ENCODE assay signal across 8 cellular contexts in the genomic region with DNA sequence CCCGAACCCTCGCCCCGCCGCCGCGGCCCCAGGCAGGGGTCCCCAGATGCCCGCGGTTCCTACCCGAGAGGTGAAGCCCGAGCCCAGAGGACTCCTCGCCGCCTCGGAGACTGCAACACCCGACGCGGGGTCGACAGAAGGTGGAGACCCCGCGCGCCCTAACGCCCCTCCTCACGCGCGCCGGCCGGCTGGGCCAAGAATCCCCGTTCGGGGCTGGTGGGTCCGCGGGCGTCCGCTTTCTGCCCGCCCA. TPM values are rescaled to one million over a fixed set of nuclear protein-coding genes. Genes with fewer than 3 reads are reported as not detected.
DNase-seq lines count a peak whose midpoint lies in the region; ATAC-seq lines count a peak whose summit lies in the region.

No MANE protein-coding gene starts in this region.

- no peaks in the 10 kb centered on the region for H3K27me3 ChIP-seq in CD4-positive, CD25-positive, alpha-beta regulatory T cell (ENCODE audit: control insufficient read depth, insufficient read depth, low read length)

- H3K9me3 Mint-ChIP-seq in CD4-positive, CD25-positive, alpha-beta regulatory T cell: no peaks in the 10 kb centered on the region
- no peaks in the 10 kb centered on the region for H3K9me3 Mint-ChIP-seq in activated T-helper 2 cell treated with anti-CD3 and anti-CD28 coated beads, Interferon-gamma antibody, Interleukin-2, Interleukin-4, amounts not matched to agents 10 μg/mL and 5 μg/mL and 100 μg/mL, durations not matched to agents 14 hours and 24 hours and 36 hours
- H3K9me3 Mint-ChIP-seq in stimulated activated naive B cell treated with anti-CD40 and anti-IgM and Interleukin-4, amounts not matched to agents 10 μg/mL and 1 μg/mL and 100 μg/mL, for 72 hours: no peaks in the 10 kb centered on the region

- peak overlapping the region; percentile 98 for H3K4me3 ChIP-seq in CD4-positive, CD25-positive, alpha-beta regulatory T cell (ENCODE audit: low read depth, low read length)
- peak overlapping the region; percentile 89 for H3K4me3 ChIP-seq in iPS-11a (ENCODE audit: low read depth, low read length)

- peak in 1 of 2 donors; percentile 1 for ATAC-seq in CD4-positive, CD25-positive, alpha-beta regulatory T cell (ENCODE audit: low read depth in 2 of 2)
- ATAC-seq in HG02759 (IDR thresholded peaks at IDR 0.05; ENCODE audit: unreplicated experiment): peak; percentile 29
- ATAC-seq in stimulated activated naive B cell treated with anti-CD40 and anti-IgM and Interleukin-4, amounts not matched to agents 10 μg/mL and 1 μg/mL and 100 μg/mL, for 72 hours (replicated peaks): no peak

- H3K4me3 Mint-ChIP-seq in CD4-positive, CD25-positive, alpha-beta regulatory T cell: peak overlapping the region; percentile 94 to 98 (median 95)
- peak overlapping the region; percentile 88 for H3K4me3 Mint-ChIP-seq in activated T-helper 2 cell treated with anti-CD3 and anti-CD28 coated beads, Interferon-gamma antibody, Interleukin-2, Interleukin-4, amounts not matched to agents 10 μg/mL and 5 μg/mL and 100 μg/mL, durations not matched to agents 14 hours and 24 hours and 36 hours (ENCODE audit: low read depth)
- H3K4me3 Mint-ChIP-seq in stimulated activated naive B cell treated with anti-CD40 and anti-IgM and Interleukin-4, amounts not matched to agents 10 μg/mL and 1 μg/mL and 100 μg/mL, for 72 hours: peak overlapping the region; percentile 87 to 91

- H3K27ac ChIP-seq in CD4-positive, CD25-positive, alpha-beta regulatory T cell (ENCODE audit: insufficient read depth, low read length, poor library complexity, severe bottlenecking): peak overlapping the region; percentile 97

- no peaks in the 10 kb centered on the region for H3K9me3 ChIP-seq in CD4-positive, CD25-positive, alpha-beta regulatory T cell (ENCODE audit: control insufficient read depth in 2 of 2, low read length in 2 of 2)

- peaks cover 16 to 47% (median 28%) of the 10 kb centered on the region in 4 donors for H3K4me1 Mint-ChIP-seq in CD4-positive, CD25-positive, alpha-beta regulatory T cell
- H3K4me1 Mint-ChIP-seq in activated T-helper 2 cell treated with anti-CD3 and anti-CD28 coated beads, Interferon-gamma antibody, Interleukin-2, Interleukin-4, amounts not matched to agents 10 μg/mL and 5 μg/mL and 100 μg/mL, durations not matched to agents 14 hours and 24 hours and 36 hours (ENCODE audit: low read depth): peaks cover 28% of the 10 kb centered on the region
- peaks cover 18 to 35% of the 10 kb centered on the region in 2 donors for H3K4me1 Mint-ChIP-seq in stimulated activated naive B cell treated with anti-CD40 and anti-IgM and Interleukin-4, amounts not matched to agents 10 μg/mL and 1 μg/mL and 100 μg/mL, for 72 hours

- peaks cover 18% of the 10 kb centered on the region for H3K36me3 ChIP-seq in CD4-positive, CD25-positive, alpha-beta regulatory T cell (ENCODE audit: control insufficient read depth, insufficient read depth, low read length)

- H3K27ac Mint-ChIP-seq in CD4-positive, CD25-positive, alpha-beta regulatory T cell: peak overlapping the region in 2 of 3 donors; percentile 81 to 97
- peak overlapping the region; percentile 61 for H3K27ac Mint-ChIP-seq in activated T-helper 2 cell treated with anti-CD3 and anti-CD28 coated beads, Interferon-gamma antibody, Interleukin-2, Interleukin-4, amounts not matched to agents 10 μg/mL and 5 μg/mL and 100 μg/mL, durations not matched to agents 14 hours and 24 hours and 36 hours
- peak overlapping the region; percentile 97 for H3K27ac Mint-ChIP-seq in stimulated activated naive B cell treated with anti-CD40 and anti-IgM and Interleukin-4, amounts not matched to agents 10 μg/mL and 1 μg/mL and 100 μg/mL, for 72 hours

- H3K4me1 ChIP-seq in CD4-positive, CD25-positive, alpha-beta regulatory T cell (ENCODE audit: control insufficient read depth, insufficient read depth, low read length, poor library complexity, severe bottlenecking): peaks cover 47% of the 10 kb centered on the region

- peaks cover 16% of the 10 kb centered on the region for H3K27me3 Mint-ChIP-seq in CD4-positive, CD25-positive, alpha-beta regulatory T cell
- no peaks in the 10 kb centered on the region for H3K27me3 Mint-ChIP-seq in activated T-helper 2 cell treated with anti-CD3 and anti-CD28 coated beads, Interferon-gamma antibody, Interleukin-2, Interleukin-4, amounts not matched to agents 10 μg/mL and 5 μg/mL and 100 μg/mL, durations not matched to agents 14 hours and 24 hours and 36 hours (ENCODE audit: low read depth)
- H3K27me3 Mint-ChIP-seq in stimulated activated naive B cell treated with anti-CD40 and anti-IgM and Interleukin-4, amounts not matched to agents 10 μg/mL and 1 μg/mL and 100 μg/mL, for 72 hours: no peaks in the 10 kb centered on the region

- intact Hi-C loops in activated T-helper 2 cell treated with anti-CD3 and anti-CD28 coated beads, Interferon-gamma antibody, Interleukin-2, Interleukin-4, amounts not matched to agents 10 μg/mL and 5 μg/mL and 100 μg/mL, durations not matched to agents 14 hours and 24 hours and 36 hours (cut with micrococcal nuclease): loop anchor here (2.0 to 10.0 kb wide), 3 partner anchors 23 to 80 kb away; partner anchors contain the start of genes GGA3, MRPS7, NT5C and NUP85

- H3K36me3 Mint-ChIP-seq in CD4-positive, CD25-positive, alpha-beta regulatory T cell: no peaks in the 10 kb centered on the region
- H3K36me3 Mint-ChIP-seq in activated T-helper 2 cell treated with anti-CD3 and anti-CD28 coated beads, Interferon-gamma antibody, Interleukin-2, Interleukin-4, amounts not matched to agents 10 μg/mL and 5 μg/mL and 100 μg/mL, durations not matched to agents 14 hours and 24 hours and 36 hours (ENCODE audit: low read depth): peaks cover 30% of the 10 kb centered on the region
- H3K36me3 Mint-ChIP-seq in stimulated activated naive B cell treated with anti-CD40 and anti-IgM and Interleukin-4, amounts not matched to agents 10 μg/mL and 1 μg/mL and 100 μg/mL, for 72 hours: peaks cover 8 to 12% of the 10 kb centered on the region in 2 donors

- DNase-seq in CD4-positive, CD25-positive, alpha-beta regulatory T cell: no peak
- no peak for DNase-seq in activated T-helper 2 cell treated with anti-CD3 and anti-CD28 coated beads, Interferon-gamma antibody, Interleukin-2, Interleukin-4, amounts not matched to agents 10 μg/mL and 5 μg/mL and 100 μg/mL, durations not matched to agents 14 hours and 24 hours and 36 hours (ENCODE audit: low spot score)
- no peak for DNase-seq in stimulated activated naive B cell treated with anti-CD40 and anti-IgM and Interleukin-4, amounts not matched to agents 10 μg/mL and 1 μg/mL and 100 μg/mL, for 72 hours
- DNase-seq in NCI-H524 treated with DMSO at 0.1 percent for 48 hours (lab: John Stamatoyannopoulos, UW) (no peak), cerebellar nuclear complex (lab: John Stamatoyannopoulos, UW) (no peak), COLO668 (lab: John Stamatoyannopoulos, UW; ENCODE audit: unreplicated experiment) (no peak)

RNA-seq across cellular contexts. Expression of gene SUMO2, which starts 0.5 kb away (rescaled TPM):
- 318 TPM for total RNA-seq in CD4-positive, CD25-positive, alpha-beta regulatory T cell
- 100 to 1,000 TPM; 416 to 660 (median 495) TPM for polyA plus RNA-seq in CD4-positive, CD25-positive, alpha-beta regulatory T cell
- total RNA-seq in activated T-helper 2 cell treated with anti-CD3 and anti-CD28 coated beads, Interferon-gamma antibody, Interleukin-2, Interleukin-4, amounts not matched to agents 10 μg/mL and 5 μg/mL and 100 μg/mL, durations not matched to agents 14 hours and 24 hours and 36 hours: 653 and 679 TPM in 2 replicates

RNA-seq across cellular contexts. Expression of gene NUP85, which starts 23.2 kb away (rescaled TPM):
- 79.5 TPM for total RNA-seq in CD4-positive, CD25-positive, alpha-beta regulatory T cell
- polyA plus RNA-seq in CD4-positive, CD25-positive, alpha-beta regulatory T cell: 10 to 100 TPM; 31.1 to 60.7 (median 44.3) TPM
- 115 and 122 TPM in 2 replicates for total RNA-seq in activated T-helper 2 cell treated with anti-CD3 and anti-CD28 coated beads, Interferon-gamma antibody, Interleukin-2, Interleukin-4, amounts not matched to agents 10 μg/mL and 5 μg/mL and 100 μg/mL, durations not matched to agents 14 hours and 24 hours and 36 hours

RNA-seq across cellular contexts. Expression of gene JPT1, which starts 27.9 kb away (rescaled TPM):
- 70.9 TPM for total RNA-seq in CD4-positive, CD25-positive, alpha-beta regulatory T cell
- 100 to 1,000 TPM; 143 to 231 (median 192) TPM for polyA plus RNA-seq in CD4-positive, CD25-positive, alpha-beta regulatory T cell
- 282 and 290 TPM in 2 replicates for total RNA-seq in activated T-helper 2 cell treated with anti-CD3 and anti-CD28 coated beads, Interferon-gamma antibody, Interleukin-2, Interleukin-4, amounts not matched to agents 10 μg/mL and 5 μg/mL and 100 μg/mL, durations not matched to agents 14 hours and 24 hours and 36 hours

RNA-seq across cellular contexts. Expression of gene NT5C, which starts 50.7 kb away (rescaled TPM):
- total RNA-seq in CD4-positive, CD25-positive, alpha-beta regulatory T cell: 31.6 TPM
- 10 to 100 TPM; 55.4 to 66.9 (median 57.2) TPM for polyA plus RNA-seq in CD4-positive, CD25-positive, alpha-beta regulatory T cell
- 72.7 and 86.6 TPM in 2 replicates for total RNA-seq in activated T-helper 2 cell treated with anti-CD3 and anti-CD28 coated beads, Interferon-gamma antibody, Interleukin-2, Interleukin-4, amounts not matched to agents 10 μg/mL and 5 μg/mL and 100 μg/mL, durations not matched to agents 14 hours and 24 hours and 36 hours
